Comparison of ENCODE assay signal across 14 cellular contexts in the genomic region with DNA sequence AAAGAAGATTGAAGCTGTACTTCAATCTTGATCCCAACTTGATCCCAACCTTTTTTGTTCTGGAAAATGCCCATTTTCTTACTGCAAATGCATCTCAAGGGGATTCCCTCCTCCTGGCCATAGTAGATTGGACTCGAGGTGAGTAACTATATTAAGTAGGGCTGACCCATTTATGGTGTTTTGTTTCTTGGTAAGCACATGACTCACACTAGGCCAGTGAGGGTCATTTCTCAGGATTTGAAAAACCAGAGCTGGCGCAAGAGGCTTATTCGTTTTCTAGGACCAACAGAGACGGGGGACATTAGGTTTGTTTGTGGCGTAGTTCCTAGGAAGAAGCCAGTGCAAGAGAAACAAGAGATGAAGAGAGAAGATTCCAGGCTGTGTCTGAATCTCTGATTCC. TPM values are rescaled to one million over a fixed set of nuclear protein-coding genes. Genes with fewer than 3 reads are reported as not detected.
DNase-seq lines count a peak whose midpoint lies in the region; ATAC-seq and TF ChIP-seq lines count a peak whose summit lies in the region.
"Had no signal": no experiment of that assay in that cellular context is flagged by ENCODE, and none has a peak within 500 bp of the region (broad histone marks: within the 10 kb centered on the region; RNA-seq: fewer than 3 reads in every experiment).

No MANE protein-coding gene starts in this region.

- POLR2A ChIA-PET in AG04450 (lab: Yijun Ruan, JAX) = interaction anchor here (0.6 kb wide), 1 partner anchor 50 kb away, joined by 3 read pairs; no protein-coding TSS in a partner anchor

- no peaks in the 10 kb centered on the region for H3K27me3 ChIP-seq in AG04450 (ENCODE audit: control insufficient read depth, insufficient read depth, low read length)
- H3K27me3 ChIP-seq in right atrium auricular region = no peaks in the 10 kb centered on the region
- H3K27me3 ChIP-seq: gastroesophageal sphincter had no signal

- no peak overlapping the region for H3K4me3 ChIP-seq in AG04450 (ENCODE audit: low read depth, low read length)
- H3K4me3 ChIP-seq in astrocyte of the spinal cord (ENCODE audit: low read depth, low read length) = no peak overlapping the region
- no peak overlapping the region for H3K4me3 ChIP-seq in right atrium auricular region
- H3K4me3 ChIP-seq: gastroesophageal sphincter had no signal

- DNase-seq in AG04450 (ENCODE audit: low read depth, low spot score) (peak; percentile 38), HS-5 (ENCODE audit: low read depth) (peak; percentile 4), astrocyte of the spinal cord (ENCODE audit: low read depth, low spot score) (peak; percentile 54), foreskin melanocyte (peak; percentile 12), right atrium auricular region (ENCODE audit: low spot score) (no peak)
- no peak for DNase-seq in central memory CD4-positive, alpha-beta T cell
- DNase-seq: activated CD4-positive, alpha-beta T cell treated with anti-CD3 and anti-CD28 coated beads, Interleukin-2, amount 10 ng/mL, durations not matched to agents 24 days and 14 days; GOT3; NCI-H2227 treated with DMSO at 0.1 percent for 48 hours; SIG-M5; stimulated activated naive CD4-positive, alpha-beta T cell treated with Interleukin-2 at 50 U/mL for 16 hours had no signal

- H3K36me3 ChIP-seq in right atrium auricular region = no peaks in the 10 kb centered on the region
- H3K36me3 ChIP-seq: gastroesophageal sphincter had no signal

- peaks cover 0 to 4% of the 10 kb centered on the region in 2 donors for H3K4me1 ChIP-seq in right atrium auricular region
- H3K4me1 ChIP-seq: gastroesophageal sphincter had no signal

- TF ChIP-seq CTCF in AG04450 (IDR thresholded peaks at IDR 0.05; ENCODE audit: low read depth, low read length) (no peak), astrocyte of the spinal cord (IDR thresholded peaks at IDR 0.05; ENCODE audit: low read depth, low read length) (no peak), right atrium auricular region (IDR thresholded peaks at IDR 0.05) (no peak)

- H3K9me3 ChIP-seq in AG04450 (ENCODE audit: control insufficient read depth, insufficient read depth, low read length) (no peaks in the 10 kb centered on the region), right atrium auricular region (no peaks in the 10 kb centered on the region)
- H3K9me3 ChIP-seq: gastroesophageal sphincter had no signal

- in situ Hi-C loops in astrocyte of the spinal cord (cut with HindIII; ENCODE audit: low sequenced_read_pairs) = no loop called here

- no peak overlapping the region for H3K27ac ChIP-seq in AG04450 (ENCODE audit: low read depth, low read length)
- H3K27ac ChIP-seq in right atrium auricular region = no peak overlapping the region
- H3K27ac ChIP-seq: gastroesophageal sphincter had no signal

- ATAC-seq in HG02642 (IDR thresholded peaks at IDR 0.05; ENCODE audit: poor library complexity, unreplicated experiment) (no peak), HG03520 (IDR thresholded peaks at IDR 0.05; ENCODE audit: unreplicated experiment) (no peak)
- ATAC-seq: gastroesophageal sphincter had no signal

- CTCF ChIA-PET in AG04450 (lab: Charles Lee) = interaction anchor here (0.5 to 8.8 kb wide), 3 partner anchors 15 to 583 kb away, joined by 3 to 81 read pairs (median 57); no protein-coding TSS in a partner anchor

RNA-seq across cellular contexts. Expression of a gene that starts 51.4 kb away (rescaled TPM):
- 80.0 and 100 TPM in 2 replicates for polyA plus RNA-seq in AG04450 (2011; rRNA removed)
- 22.1 and 35.8 TPM in 2 replicates for polyA minus RNA-seq in AG04450 (2011; rRNA and poly(A)+ RNA removed)
- 10 to 100 TPM; 33.9 to 57.8 TPM for total RNA-seq in right atrium auricular region

RNA-seq across cellular contexts. Expression of a gene that starts 53.8 kb away (rescaled TPM):
- polyA plus RNA-seq in AG04450 (2011; rRNA removed) = 14.5 and 17.6 TPM in 2 replicates
- 8.2 and 10.3 TPM in 2 replicates for polyA minus RNA-seq in AG04450 (2011; rRNA and poly(A)+ RNA removed)
- 10 to 100 TPM; 21.4 to 25.5 TPM for total RNA-seq in right atrium auricular region

Comparison
In these comparisons a context has a peak if more than half of its experiments do, and no peak if none do; other contexts are left out.
1. DNase-seq: peak in AG04450 (single experiment), HS-5 (single experiment), astrocyte of the spinal cord (single experiment) and foreskin melanocyte (single experiment); none in right atrium auricular region (single experiment) and central memory CD4-positive, alpha-beta T cell (single experiment).